32 cellular contexts compared by ENCODE assay signal in the genomic region with DNA sequence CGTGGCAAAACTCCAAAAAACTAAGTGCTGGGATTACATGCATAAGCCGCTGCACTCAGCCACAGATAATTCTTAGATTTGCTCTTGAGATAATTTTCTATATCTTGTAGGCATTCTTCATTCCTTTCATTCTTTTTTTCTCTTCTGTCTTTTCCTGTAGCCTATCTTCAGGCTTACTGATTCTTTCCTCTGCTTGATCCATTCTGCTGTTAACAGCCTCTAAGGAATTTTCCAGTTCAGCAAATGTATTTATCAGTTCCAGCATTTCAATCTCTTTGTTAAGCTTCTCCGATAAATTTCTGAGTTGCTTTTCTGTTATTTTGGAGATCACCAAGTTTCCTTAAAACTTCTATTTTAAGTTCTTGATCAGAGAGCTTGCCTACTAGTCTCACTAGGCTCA. TPM values are rescaled to one million over a fixed set of nuclear protein-coding genes. Genes with fewer than 3 reads are reported as not detected.
"Had no signal": no experiment of that assay in that cellular context is flagged by ENCODE, and none has a peak within 500 bp of the region (broad histone marks: within the 10 kb centered on the region; RNA-seq: fewer than 3 reads in every experiment).

No MANE protein-coding gene starts in this region.

- DNase-seq: cortex of kidney; effector CD8-positive, alpha-beta T cell; effector memory CD8-positive, alpha-beta T cell; endodermal cell; erythroblast; esophagus squamous epithelium; foreskin fibroblast; foreskin melanocyte; gastrocnemius medialis; glutamatergic neuron; head of caudate nucleus; heart right ventricle; hippocampal formation; left cardiac atrium; left lung; left ventricle myocardium superior; lower lobe of right lung; mesenchymal stem cell; mucosa of descending colon; naive B cell had no signal

- H3K27ac Mint-ChIP-seq: dendritic cell treated with granulocyte-macrophage colony-stimulating factor and Interleukin-4, amounts not matched to agents 40 ng/mL and 50 ng/mL, for 4 days; effector memory CD8-positive, alpha-beta T cell; endodermal cell; mesothelial cell of epicardium; naive B cell had no signal

- H3K4me3 ChIP-seq: esophagus squamous epithelium, gastrocnemius medialis, heart right ventricle, left lung, lower lobe of right lung, mucosa of descending colon had no signal

- H3K36me3 ChIP-seq: esophagus squamous epithelium, gastrocnemius medialis, heart right ventricle, left lung, lower lobe of right lung had no signal

- H3K4me1 ChIP-seq: esophagus squamous epithelium, gastrocnemius medialis, heart right ventricle, left lung, lower lobe of right lung had no signal

- H3K27ac ChIP-seq: epithelial cell of prostate, esophagus squamous epithelium, gastrocnemius medialis, heart right ventricle, left lung, lower lobe of right lung had no signal

- H3K27me3 ChIP-seq: esophagus squamous epithelium, heart right ventricle, left lung had no signal

- H3K4me3 Mint-ChIP-seq: dendritic cell treated with granulocyte-macrophage colony-stimulating factor and Interleukin-4, amounts not matched to agents 40 ng/mL and 50 ng/mL, for 4 days; effector memory CD8-positive, alpha-beta T cell; endodermal cell; mesothelial cell of epicardium; naive B cell had no signal

- H3K27me3 Mint-ChIP-seq: dendritic cell treated with granulocyte-macrophage colony-stimulating factor and Interleukin-4, amounts not matched to agents 40 ng/mL and 50 ng/mL, for 4 days had no signal

- ATAC-seq: effector memory CD8-positive, alpha-beta T cell; esophagus mucosa; gastrocnemius medialis; heart right ventricle; left cardiac atrium; left lung; left ventricle myocardium superior; lower lobe of right lung; mucosa of descending colon had no signal

- FAIRE-seq: endometrium, islet of Langerhans, keratinocyte had no signal

- H3K9me3 ChIP-seq: gastrocnemius medialis, lower lobe of right lung, mucosa of descending colon had no signal

- H3K4me1 Mint-ChIP-seq: endodermal cell, mesothelial cell of epicardium, naive B cell had no signal

RNA-seq across cellular contexts. Expression of a gene that starts 46.7 kb away (rescaled TPM):
- total RNA-seq: esophagus mucosa, esophagus squamous epithelium, gastrocnemius medialis, glomerular endothelial cell, left cardiac atrium, left ventricle myocardium superior, lower leg skin, lower lobe of right lung, lung microvascular endothelial cell, mesenteric fat pad, mesothelial cell of epicardium, mucosa of descending colon, myocyte had no signal
- polyA plus RNA-seq: heart right ventricle, keratinocyte had no signal

RNA-seq across cellular contexts. Expression of a gene that starts 46.8 kb away (rescaled TPM):
- total RNA-seq: gastrocnemius medialis, left ventricle myocardium superior, mesenteric fat pad, myocyte had no signal
